In genomic region chr20:25300496-25301170, GRCh38 we compare ENCODE assay signal across 13 cellular contexts. TPM values are rescaled to one million over a fixed set of nuclear protein-coding genes. Genes with fewer than 3 reads are reported as not detected.
DNase-seq lines count a peak whose midpoint lies in the region; ATAC-seq and TF ChIP-seq lines count a peak whose summit lies in the region.
"Had no signal": no experiment of that assay in that cellular context is flagged by ENCODE, and none has a peak within 500 bp of the region (broad histone marks: within the 10 kb centered on the region; RNA-seq: fewer than 3 reads in every experiment).

No MANE protein-coding gene starts in this region.

- H3K27ac ChIP-seq in cardiac muscle cell (peak overlapping the region; percentile 66), right atrium auricular region (peak overlapping the region in 1 of 2 donors; percentile 64), substantia nigra (ENCODE audit: low read depth, low read length, poor library complexity, severe bottlenecking) (no peak overlapping the region)
- H3K27ac ChIP-seq: BLaER1 treated with 17β-estradiol and CSF1 and Interleukin-3, amounts not matched to agents 10 nM and 100 nM had no signal

- H3K27me3 ChIP-seq in cardiac muscle cell: no peaks in the 10 kb centered on the region
- no peaks in the 10 kb centered on the region for H3K27me3 ChIP-seq in right atrium auricular region
- no peaks in the 10 kb centered on the region for H3K27me3 ChIP-seq in adipocyte (replicated peaks; ENCODE audit: control insufficient read depth, insufficient read depth, low read length)
- H3K27me3 ChIP-seq: BLaER1 treated with 17β-estradiol and CSF1 and Interleukin-3, amounts not matched to agents 10 nM and 100 nM; gastroesophageal sphincter had no signal

- no peak for TF ChIP-seq CTCF in cardiac muscle cell (IDR thresholded peaks at IDR 0.05; ENCODE audit: low read depth, low read length)
- TF ChIP-seq CTCF in right atrium auricular region (IDR thresholded peaks at IDR 0.05): peak in 1 of 2 donors; percentile 29
- no peak for TF ChIP-seq CTCF in glutamatergic neuron (IDR thresholded peaks at IDR 0.05; ENCODE audit: partially characterized antibody, unreplicated experiment)

- H3K4me1 Mint-ChIP-seq in glutamatergic neuron (ENCODE audit: low read depth, unreplicated experiment): peaks cover 6% of the 10 kb centered on the region
- peaks cover 22% of the 10 kb centered on the region for H3K4me1 Mint-ChIP-seq in stimulated activated memory B cell treated with anti-CD40 and anti-IgM and Interleukin-4, amounts not matched to agents 10 μg/mL and 1 μg/mL and 100 μg/mL, for 72 hours

- H3K4me3 Mint-ChIP-seq in glutamatergic neuron (ENCODE audit: unreplicated experiment): no peak overlapping the region
- no peak overlapping the region for H3K4me3 Mint-ChIP-seq in stimulated activated memory B cell treated with anti-CD40 and anti-IgM and Interleukin-4, amounts not matched to agents 10 μg/mL and 1 μg/mL and 100 μg/mL, for 72 hours

- no peak overlapping the region for H3K9ac ChIP-seq in adipocyte (ENCODE audit: low read length)
- H3K9ac ChIP-seq: BLaER1 treated with 17β-estradiol and CSF1 and Interleukin-3, amounts not matched to agents 10 nM and 100 nM had no signal

- H3K4me3 ChIP-seq in cardiac muscle cell: no peak overlapping the region
- H3K4me3 ChIP-seq in right atrium auricular region: no peak overlapping the region
- H3K4me3 ChIP-seq in adipocyte (ENCODE audit: low read length): no peak overlapping the region
- H3K4me3 ChIP-seq: BLaER1 treated with 17β-estradiol and CSF1 and Interleukin-3, amounts not matched to agents 10 nM and 100 nM; gastroesophageal sphincter had no signal

- H3K9me3 ChIP-seq in cardiac muscle cell (ENCODE audit: low read depth) (no peaks in the 10 kb centered on the region), right atrium auricular region (no peaks in the 10 kb centered on the region), adipocyte (ENCODE audit: control insufficient read depth, low read length) (no peaks in the 10 kb centered on the region)
- H3K9me3 ChIP-seq: BLaER1 treated with 17β-estradiol and CSF1 and Interleukin-3, amounts not matched to agents 10 nM and 100 nM; gastroesophageal sphincter had no signal

- peaks cover 31% of the 10 kb centered on the region for H3K9me3 Mint-ChIP-seq in glutamatergic neuron (ENCODE audit: unreplicated experiment)
- H3K9me3 Mint-ChIP-seq in stimulated activated memory B cell treated with anti-CD40 and anti-IgM and Interleukin-4, amounts not matched to agents 10 μg/mL and 1 μg/mL and 100 μg/mL, for 72 hours: no peaks in the 10 kb centered on the region

- no peaks in the 10 kb centered on the region for H3K36me3 Mint-ChIP-seq in glutamatergic neuron (ENCODE audit: unreplicated experiment)
- H3K36me3 Mint-ChIP-seq in stimulated activated memory B cell treated with anti-CD40 and anti-IgM and Interleukin-4, amounts not matched to agents 10 μg/mL and 1 μg/mL and 100 μg/mL, for 72 hours: peaks cover 20% of the 10 kb centered on the region

- H3K4me1 ChIP-seq in cardiac muscle cell (ENCODE audit: low read depth): peaks cover 6% of the 10 kb centered on the region
- H3K4me1 ChIP-seq in right atrium auricular region: peaks cover 0 to 41% of the 10 kb centered on the region in 2 donors
- peaks cover 38% of the 10 kb centered on the region for H3K4me1 ChIP-seq in adipocyte (ENCODE audit: control insufficient read depth, insufficient read depth, low read length)

- DNase-seq in cardiac muscle cell (ENCODE audit: low read depth in 1 of 2, low spot score in 1 of 2): no peak
- no peak for DNase-seq in right atrium auricular region (ENCODE audit: low spot score)
- peak; percentile 6 for DNase-seq in adipocyte (ENCODE audit: low read depth)
- DNase-seq in glutamatergic neuron: no peak
- no peak for DNase-seq in substantia nigra (lab: John Stamatoyannopoulos, UW)
- DNase-seq in NCI-H2196 treated with DMSO at 0.1 percent for 48 hours (lab: John Stamatoyannopoulos, UW; ENCODE audit: unreplicated experiment): no peak
- DNase-seq: GF-D8, NCI-H524 treated with DMSO at 0.1 percent for 48 hours had no signal

- no peak for ATAC-seq in stimulated activated memory B cell treated with anti-CD40 and anti-IgM and Interleukin-4, amounts not matched to agents 10 μg/mL and 1 μg/mL and 100 μg/mL, for 72 hours
- no peak for ATAC-seq in GM18498 (IDR thresholded peaks at IDR 0.05; ENCODE audit: unreplicated experiment)
- ATAC-seq: gastroesophageal sphincter, left lobe of liver had no signal

- peak overlapping the region; percentile 23 for H3K27ac Mint-ChIP-seq in glutamatergic neuron (ENCODE audit: unreplicated experiment)
- peak overlapping the region; percentile 27 for H3K27ac Mint-ChIP-seq in stimulated activated memory B cell treated with anti-CD40 and anti-IgM and Interleukin-4, amounts not matched to agents 10 μg/mL and 1 μg/mL and 100 μg/mL, for 72 hours

- H3K27me3 Mint-ChIP-seq in glutamatergic neuron (ENCODE audit: unreplicated experiment): peaks cover 30% of the 10 kb centered on the region
- H3K27me3 Mint-ChIP-seq in stimulated activated memory B cell treated with anti-CD40 and anti-IgM and Interleukin-4, amounts not matched to agents 10 μg/mL and 1 μg/mL and 100 μg/mL, for 72 hours: no peaks in the 10 kb centered on the region

- H3K36me3 ChIP-seq in cardiac muscle cell (peaks cover 3% of the 10 kb centered on the region), right atrium auricular region (peaks cover 23% of the 10 kb centered on the region), adipocyte (ENCODE audit: control insufficient read depth, insufficient read depth, low read length, severe bottlenecking) (peaks cover 18% of the 10 kb centered on the region)

RNA-seq across cellular contexts. Expression of gene PYGB, which starts 52.7 kb away (rescaled TPM):
- 243 and 268 TPM in 2 replicates for total RNA-seq in cardiac muscle cell
- polyA plus RNA-seq in cardiac muscle cell: 178 and 192 TPM in 2 replicates
- 100 to 1,000 TPM; 145 to 174 TPM for total RNA-seq in right atrium auricular region
- total RNA-seq in glutamatergic neuron (ENCODE audit: unreplicated experiment): 295 TPM
